In the genomic region with DNA sequence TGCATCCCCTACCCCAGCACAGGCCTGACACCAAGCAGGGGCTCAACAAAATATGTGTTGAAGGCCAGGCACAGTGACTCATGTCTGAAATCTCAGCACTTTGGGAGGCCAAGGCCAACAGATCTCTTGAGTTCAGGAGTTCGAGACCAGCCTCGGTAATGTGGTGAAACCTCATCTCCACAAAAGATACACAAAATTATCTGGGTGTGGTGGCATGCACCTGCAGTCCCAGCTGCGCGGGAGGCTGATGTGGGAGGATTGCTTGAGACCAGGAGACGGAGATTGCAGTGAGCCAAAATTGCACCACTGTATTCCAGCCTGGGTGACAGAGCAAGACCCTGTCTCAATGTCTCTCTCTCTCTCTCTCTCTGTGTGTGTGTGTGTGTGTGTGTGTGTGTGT, we compare ENCODE assay signal across 14 cellular contexts. TPM values are rescaled to one million over a fixed set of nuclear protein-coding genes. Genes with fewer than 3 reads are reported as not detected.
DNase-seq lines count a peak whose midpoint lies in the region; ATAC-seq, FAIRE-seq and TF ChIP-seq lines count a peak whose summit lies in the region.
"Had no signal": no experiment of that assay in that cellular context is flagged by ENCODE, and none has a peak within 500 bp of the region (broad histone marks: within the 10 kb centered on the region; RNA-seq: fewer than 3 reads in every experiment).

No MANE protein-coding gene starts in this region.

- H3K36me3 ChIP-seq in mammary epithelial cell (ENCODE audit: insufficient read depth, low read length) (no peaks in the 10 kb centered on the region), breast epithelium (no peaks in the 10 kb centered on the region), OCI-LY7 (ENCODE audit: insufficient read depth, low read length) (no peaks in the 10 kb centered on the region)
- H3K36me3 ChIP-seq: MG63, thoracic aorta had no signal

- DNase-seq in mammary epithelial cell (no peak), breast epithelium (ENCODE audit: low spot score in 2 of 2) (no peak), OCI-LY7 (ENCODE audit: low spot score) (no peak), NCI-H510A (lab: John Stamatoyannopoulos, UW) (no peak), D721Med (ENCODE audit: insufficient read length, low spot score) (no peak), MCF 10A (ENCODE audit: unreplicated experiment) (no peak)
- DNase-seq: MG63; NCI-H82; SHP77; stimulated activated CD4-positive, alpha-beta T cell treated with anti-CD3 and anti-CD28 coated beads, Interleukin-15, amount 100 ng/mL, for 24 hours had no signal

- 100% methylated on average over 2 of the region's 5 CpGs for WGBS in mammary epithelial cell (ENCODE audit: low coverage, missing lambda C conversion rate)

- intact Hi-C loops in mammary epithelial cell (cut with micrococcal nuclease) = no loop called here
- intact Hi-C loops in breast epithelium (cut with DNase I; ENCODE audit: low total_unique reads) = no loop called here
- intact Hi-C loops in OCI-LY7 (cut with micrococcal nuclease; ENCODE audit: unreplicated experiment) = no loop called here
- intact Hi-C loops in dendritic cell treated with granulocyte-macrophage colony-stimulating factor and Interleukin-4, amounts not matched to agents 40 ng/mL and 50 ng/mL, for 4 days (cut with micrococcal nuclease) = no loop called here
- intact Hi-C loops in MCF 10A (cut with micrococcal nuclease) = no loop called here

- in situ Hi-C loops in mammary epithelial cell (cut with MboI; ENCODE audit: low sequenced_read_pairs in 2 of 2) = no loop called here

- H3K9me3 ChIP-seq in mammary epithelial cell (replicated peaks; ENCODE audit: insufficient read depth, low read length) (no peaks in the 10 kb centered on the region), breast epithelium (no peaks in the 10 kb centered on the region), OCI-LY7 (ENCODE audit: low read length) (no peaks in the 10 kb centered on the region)
- H3K9me3 ChIP-seq: MG63, thoracic aorta had no signal

- no peak overlapping the region for H2AFZ ChIP-seq in mammary epithelial cell (ENCODE audit: low read depth, low read length)
- H2AFZ ChIP-seq in OCI-LY7 (ENCODE audit: low read length) = no peak overlapping the region

- H3K4me3 ChIP-seq in mammary epithelial cell (replicated peaks in 1 of 3; ENCODE audit: insufficient read depth in 1 of 3, low read depth in 2 of 3, low read length in 3 of 3) (no peak overlapping the region), breast epithelium (no peak overlapping the region), OCI-LY7 (ENCODE audit: low read depth, low read length, poor library complexity, severe bottlenecking) (no peak overlapping the region)
- H3K4me3 ChIP-seq: MG63, thoracic aorta had no signal

- TF ChIP-seq CTCF in mammary epithelial cell (conservative IDR thresholded peaks at IDR 0.05 in 1 of 2, IDR thresholded peaks at IDR 0.05 in 1 of 2; ENCODE audit: extremely low read depth in 1 of 2, insufficient read depth in 1 of 2, low read depth in 1 of 2, low read length in 2 of 2) (no peak), breast epithelium (IDR thresholded peaks at IDR 0.05) (no peak), OCI-LY7 (conservative IDR thresholded peaks at IDR 0.05; ENCODE audit: low read length) (no peak), D721Med (IDR thresholded peaks at IDR 0.05; ENCODE audit: insufficient read depth, missing control alignments) (no peak), MCF 10A (IDR thresholded peaks at IDR 0.05; ENCODE audit: unreplicated experiment) (no peak)

- FAIRE-seq in D721Med (lab: Jason Lieb, UNC) = no peak

- H3K27ac ChIP-seq in mammary epithelial cell (ENCODE audit: insufficient read depth, low read depth, low read length) (peak overlapping the region; percentile 82), breast epithelium (no peak overlapping the region), OCI-LY7 (ENCODE audit: low read depth, low read length, poor library complexity, severe bottlenecking) (no peak overlapping the region)
- H3K27ac ChIP-seq: thoracic aorta had no signal

- CTCF ChIA-PET in mammary epithelial cell (lab: Charles Lee; ENCODE audit: low non-redundant PET) = no interaction called here
- CTCF ChIA-PET in OCI-LY7 (lab: Charles Lee; ENCODE audit: unreplicated experiment) = no interaction called here
- CTCF ChIA-PET in MCF 10A (lab: Yijun Ruan, JAX) = interaction anchor here (0.7 to 1.1 kb wide), 2 partner anchors 24 to 166 kb away, joined by 3 read pairs; no protein-coding TSS in a partner anchor

- dilution Hi-C loops in mammary epithelial cell (cut with HindIII; ENCODE audit: low sequenced_read_pairs) = no loop called here

- H3K4me1 Mint-ChIP-seq in dendritic cell treated with granulocyte-macrophage colony-stimulating factor and Interleukin-4, amounts not matched to agents 40 ng/mL and 50 ng/mL, for 4 days (ENCODE audit: low read depth) = peaks cover 74% of the 10 kb centered on the region
- peaks cover 92% of the 10 kb centered on the region for H3K4me1 Mint-ChIP-seq in stimulated activated memory B cell treated with anti-CD40 and anti-IgM and Interleukin-4, amounts not matched to agents 10 μg/mL and 1 μg/mL and 100 μg/mL, for 72 hours
- H3K4me1 Mint-ChIP-seq in MCF 10A (ENCODE audit: insufficient read depth, unreplicated experiment) = peaks cover 30% of the 10 kb centered on the region

- peak overlapping the region; percentile 61 for H3K27ac Mint-ChIP-seq in dendritic cell treated with granulocyte-macrophage colony-stimulating factor and Interleukin-4, amounts not matched to agents 40 ng/mL and 50 ng/mL, for 4 days
- peak overlapping the region; percentile 94 for H3K27ac Mint-ChIP-seq in stimulated activated memory B cell treated with anti-CD40 and anti-IgM and Interleukin-4, amounts not matched to agents 10 μg/mL and 1 μg/mL and 100 μg/mL, for 72 hours
- H3K27ac Mint-ChIP-seq in MCF 10A (ENCODE audit: low read depth, unreplicated experiment) = no peak overlapping the region
- H3K27ac Mint-ChIP-seq: progenitor cell of endocrine pancreas had no signal

- no peak overlapping the region for H3K9ac ChIP-seq in mammary epithelial cell (ENCODE audit: insufficient read depth, low read length)

- H3K4me1 ChIP-seq in mammary epithelial cell (ENCODE audit: insufficient read depth, low read length) (peaks cover 63% of the 10 kb centered on the region), breast epithelium (no peaks in the 10 kb centered on the region), OCI-LY7 (ENCODE audit: insufficient read depth, low read length, poor library complexity, severe bottlenecking) (peaks cover 71% of the 10 kb centered on the region)

- H3K9me2 ChIP-seq in OCI-LY7 (ENCODE audit: insufficient read depth, low read length) = no peaks in the 10 kb centered on the region

- POLR2A ChIA-PET in OCI-LY7 (lab: Charles Lee) = no interaction called here
- POLR2A ChIA-PET in MCF 10A (lab: Yijun Ruan, JAX) = no interaction called here

- BruUV-seq in mammary epithelial cell (replicated peaks; lab: Mats Ljungman, UMichigan) (no TSS peak), OCI-LY7 (replicated peaks; lab: Mats Ljungman, UMichigan) (no TSS peak), MCF 10A (replicated peaks; lab: Mats Ljungman, UMichigan) (no TSS peak)

- peaks cover 35% of the 10 kb centered on the region for H3K27me3 Mint-ChIP-seq in dendritic cell treated with granulocyte-macrophage colony-stimulating factor and Interleukin-4, amounts not matched to agents 40 ng/mL and 50 ng/mL, for 4 days
- H3K27me3 Mint-ChIP-seq in stimulated activated memory B cell treated with anti-CD40 and anti-IgM and Interleukin-4, amounts not matched to agents 10 μg/mL and 1 μg/mL and 100 μg/mL, for 72 hours = no peaks in the 10 kb centered on the region
- no peaks in the 10 kb centered on the region for H3K27me3 Mint-ChIP-seq in MCF 10A (ENCODE audit: insufficient read depth, unreplicated experiment)

- H3K9me3 Mint-ChIP-seq in dendritic cell treated with granulocyte-macrophage colony-stimulating factor and Interleukin-4, amounts not matched to agents 40 ng/mL and 50 ng/mL, for 4 days = no peaks in the 10 kb centered on the region
- H3K9me3 Mint-ChIP-seq in stimulated activated memory B cell treated with anti-CD40 and anti-IgM and Interleukin-4, amounts not matched to agents 10 μg/mL and 1 μg/mL and 100 μg/mL, for 72 hours = no peaks in the 10 kb centered on the region
- H3K9me3 Mint-ChIP-seq in MCF 10A (ENCODE audit: unreplicated experiment) = no peaks in the 10 kb centered on the region

- H3K27me3 ChIP-seq in mammary epithelial cell (ENCODE audit: insufficient read depth, low read length) (no peaks in the 10 kb centered on the region), breast epithelium (no peaks in the 10 kb centered on the region)
- H3K27me3 ChIP-seq: MG63 had no signal

- no peaks in the 10 kb centered on the region for H3K36me3 Mint-ChIP-seq in dendritic cell treated with granulocyte-macrophage colony-stimulating factor and Interleukin-4, amounts not matched to agents 40 ng/mL and 50 ng/mL, for 4 days (ENCODE audit: low read depth)
- no peaks in the 10 kb centered on the region for H3K36me3 Mint-ChIP-seq in stimulated activated memory B cell treated with anti-CD40 and anti-IgM and Interleukin-4, amounts not matched to agents 10 μg/mL and 1 μg/mL and 100 μg/mL, for 72 hours
- no peaks in the 10 kb centered on the region for H3K36me3 Mint-ChIP-seq in MCF 10A (ENCODE audit: insufficient read depth, unreplicated experiment)

- ATAC-seq in stimulated activated memory B cell treated with anti-CD40 and anti-IgM and Interleukin-4, amounts not matched to agents 10 μg/mL and 1 μg/mL and 100 μg/mL, for 72 hours = no peak

- H3K4me2 ChIP-seq in mammary epithelial cell (ENCODE audit: insufficient read depth, low read depth, low read length) = no peak overlapping the region
- H3K4me2 ChIP-seq in OCI-LY7 (ENCODE audit: low read length) = peak overlapping the region; percentile 50

- H3K4me3 Mint-ChIP-seq in dendritic cell treated with granulocyte-macrophage colony-stimulating factor and Interleukin-4, amounts not matched to agents 40 ng/mL and 50 ng/mL, for 4 days = no peak overlapping the region
- H3K4me3 Mint-ChIP-seq in stimulated activated memory B cell treated with anti-CD40 and anti-IgM and Interleukin-4, amounts not matched to agents 10 μg/mL and 1 μg/mL and 100 μg/mL, for 72 hours = peak overlapping the region; percentile 44
- no peak overlapping the region for H3K4me3 Mint-ChIP-seq in MCF 10A (ENCODE audit: unreplicated experiment)

- no peaks in the 10 kb centered on the region for H4K20me1 ChIP-seq in mammary epithelial cell (ENCODE audit: insufficient read depth, low read length)
- peaks cover 4% of the 10 kb centered on the region for H4K20me1 ChIP-seq in OCI-LY7 (ENCODE audit: insufficient read depth, low read length)

- no peaks in the 10 kb centered on the region for H3K79me2 ChIP-seq in mammary epithelial cell (ENCODE audit: insufficient read depth, low read length)
- no peaks in the 10 kb centered on the region for H3K79me2 ChIP-seq in OCI-LY7 (ENCODE audit: insufficient read depth, low read depth, low read length)

- TF ChIP-seq POLR2A in breast epithelium (IDR thresholded peaks at IDR 0.05) = no peak

RNA-seq across cellular contexts. Expression of a gene that starts 30.7 kb away (rescaled TPM):
- total RNA-seq in mammary epithelial cell (1 to 10 TPM in 1 of 2 donors, not detected in 1; 2.3 TPM), breast epithelium (1 to 10 TPM; 1.1 to 4.6 (median 1.3) TPM), OCI-LY7 (2022) (not detected in 2 replicates), MCF 10A (2022) (not detected in 2 replicates)
- not detected for polyA plus RNA-seq in mammary epithelial cell
- polyA minus RNA-seq in mammary epithelial cell = not detected
- total RNA-seq in OCI-LY7 (2014; rRNA removed; shearing (Covaris generic)) = not detected in 2 replicates
- total RNA-seq: thoracic aorta had no signal

RNA-seq across cellular contexts. Expression of a gene that starts 35.6 kb away (rescaled TPM):
- 10 to 100 TPM in 1 of 2 donors, 1 to 10 TPM in 1; 4.2 to 17.5 TPM for total RNA-seq in mammary epithelial cell
- polyA plus RNA-seq in mammary epithelial cell = 10.0 TPM
- polyA minus RNA-seq in mammary epithelial cell = 10.5 TPM
- 1 to 10 TPM in 1 of 3 donors, under 1 TPM in 2; 0.80 to 1.3 (median 0.88) TPM for total RNA-seq in breast epithelium
- total RNA-seq in OCI-LY7 (2014; rRNA removed; shearing (Covaris generic)) = 0.06 and 0.08 TPM in 2 replicates
- total RNA-seq in OCI-LY7 (2022) = 0.46 and 1.0 TPM in 2 replicates
- 0.81 and 1.6 TPM in 2 replicates for total RNA-seq in MCF 10A (2022)
